19 cellular contexts compared by ENCODE assay signal in the genomic region with DNA sequence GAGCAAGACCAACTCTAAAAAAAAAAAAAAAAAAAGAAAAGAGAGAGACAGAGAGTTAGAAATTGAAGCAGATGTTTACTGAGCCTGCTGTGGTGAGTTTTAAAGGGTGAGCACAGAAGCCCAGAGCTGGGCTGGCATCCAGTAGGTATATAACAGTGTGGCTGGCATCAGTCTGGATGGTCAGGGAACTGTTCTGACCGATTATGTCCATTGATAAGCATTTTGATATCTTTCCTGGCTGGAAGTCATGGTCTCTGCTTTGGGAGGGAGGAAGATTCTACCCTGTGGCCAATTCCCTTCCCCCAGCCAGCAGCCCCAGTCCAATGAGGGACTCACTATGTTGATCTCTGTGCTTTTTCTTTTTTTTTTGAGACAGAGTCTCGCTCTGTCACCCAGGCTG.
"Had no signal": no experiment of that assay in that cellular context is flagged by ENCODE, and none has a peak within 500 bp of the region (broad histone marks: within the 10 kb centered on the region; RNA-seq: fewer than 3 reads in every experiment).

No MANE protein-coding gene starts in this region.

- H3K27ac ChIP-seq: colonic mucosa, prostate gland, right lobe of liver, spleen, suprapubic skin had no signal

- H3K9me3 Mint-ChIP-seq: activated B cell treated with CpG ODN at 0.5 μM for 24 hours; activated CD8-positive, alpha-beta T cell treated with anti-CD3 and anti-CD28 coated beads for 36 hours; activated naive CD4-positive, alpha-beta T cell treated with anti-CD3 and anti-CD28 coated beads, Interleukin-2, amount 50 U/mL, for 24 hours; neural crest cell; stimulated activated naive CD8-positive, alpha-beta T cell treated with anti-CD3 and anti-CD28 coated beads, Interleukin-15, Interleukin-2, amounts not matched to agents 100 ng/mL and 50 ng/mL, for 24 hours; type B pancreatic cell had no signal

- H3K4me1 ChIP-seq: colonic mucosa, prostate gland, right lobe of liver had no signal

- H3K4me3 ChIP-seq: colonic mucosa, prostate gland, right lobe of liver, spleen, suprapubic skin had no signal

- H3K9me3 ChIP-seq: colonic mucosa, prostate gland, right lobe of liver, spleen, suprapubic skin had no signal

- H3K4me1 Mint-ChIP-seq: activated B cell treated with CpG ODN at 0.5 μM for 24 hours; activated naive CD4-positive, alpha-beta T cell treated with anti-CD3 and anti-CD28 coated beads, Interleukin-2, amount 50 U/mL, for 24 hours had no signal

- DNase-seq: activated B cell treated with CpG ODN at 0.5 μM for 24 hours; activated CD4-positive, alpha-beta T cell treated with anti-CD3 and anti-CD28 coated beads for 48 hours; activated CD8-positive, alpha-beta T cell treated with anti-CD3 and anti-CD28 coated beads for 36 hours; activated effector memory CD4-positive, alpha-beta T cell treated with anti-CD3 and anti-CD28 coated beads, Interleukin-2, amount 50 U/mL, for 16 hours; activated T-cell treated with anti-CD3 and anti-CD28 coated beads, Interleukin-2, amount 50 U/mL, for 48 hours; central memory CD4-positive, alpha-beta T cell; colonic mucosa; hippocampal formation; midbrain; right lobe of liver; spleen; T-helper 2 cell had no signal

- H3K27ac Mint-ChIP-seq: activated B cell treated with CpG ODN at 0.5 μM for 24 hours; activated CD8-positive, alpha-beta T cell treated with anti-CD3 and anti-CD28 coated beads for 36 hours; activated naive CD4-positive, alpha-beta T cell treated with anti-CD3 and anti-CD28 coated beads, Interleukin-2, amount 50 U/mL, for 24 hours; stimulated activated naive CD8-positive, alpha-beta T cell treated with anti-CD3 and anti-CD28 coated beads, Interleukin-15, Interleukin-2, amounts not matched to agents 100 ng/mL and 50 ng/mL, for 24 hours; type B pancreatic cell had no signal

- ATAC-seq: activated CD8-positive, alpha-beta T cell treated with anti-CD3 and anti-CD28 coated beads for 36 hours; esophagus mucosa; right lobe of liver had no signal

- H3K36me3 ChIP-seq: colonic mucosa, prostate gland, right lobe of liver, spleen, suprapubic skin had no signal

- H3K27me3 ChIP-seq: colonic mucosa, right lobe of liver, spleen had no signal

- H3K4me3 Mint-ChIP-seq: activated B cell treated with CpG ODN at 0.5 μM for 24 hours; activated CD8-positive, alpha-beta T cell treated with anti-CD3 and anti-CD28 coated beads for 36 hours; activated naive CD4-positive, alpha-beta T cell treated with anti-CD3 and anti-CD28 coated beads, Interleukin-2, amount 50 U/mL, for 24 hours; neural crest cell; stimulated activated naive CD8-positive, alpha-beta T cell treated with anti-CD3 and anti-CD28 coated beads, Interleukin-15, Interleukin-2, amounts not matched to agents 100 ng/mL and 50 ng/mL, for 24 hours; type B pancreatic cell had no signal

- H3K36me3 Mint-ChIP-seq: activated naive CD4-positive, alpha-beta T cell treated with anti-CD3 and anti-CD28 coated beads, Interleukin-2, amount 50 U/mL, for 24 hours; type B pancreatic cell had no signal
